Comparison of ENCODE assay signal across 2 cellular contexts in genomic region chrX:103107227-103107737, GRCh38. TPM values are rescaled to one million over a fixed set of nuclear protein-coding genes. Genes with fewer than 3 reads are reported as not detected.
"Had no signal": no experiment of that assay in that cellular context is flagged by ENCODE, and none has a peak within 500 bp of the region (broad histone marks: within the 10 kb centered on the region; RNA-seq: fewer than 3 reads in every experiment).

No MANE protein-coding gene starts in this region.

RNA-seq across cellular contexts. Expression of gene NXF3, which starts 14.3 kb away (rescaled TPM):
- total RNA-seq: MCF 10A, NCI-H460 had no signal

RNA-seq across cellular contexts. Expression of gene BEX1, which starts 43.3 kb away (rescaled TPM):
- total RNA-seq: MCF 10A, NCI-H460 had no signal
